In genomic region chr10:6068006-6068405, GRCh38 we compare ENCODE assay signal across 12 cellular contexts. TPM values are rescaled to one million over a fixed set of nuclear protein-coding genes. Genes with fewer than 3 reads are reported as not detected.
DNase-seq lines count a peak whose midpoint lies in the region.
"Had no signal": no experiment of that assay in that cellular context is flagged by ENCODE, and none has a peak within 500 bp of the region (broad histone marks: within the 10 kb centered on the region; RNA-seq: fewer than 3 reads in every experiment).

No MANE protein-coding gene starts in this region.

- H3K27ac Mint-ChIP-seq in IgD-negative memory B cell = peak overlapping the region; percentile 76 to 99 (median 96)

- peak; percentile 51 for DNase-seq in activated CD8-positive, alpha-beta memory T cell treated with anti-CD3 and anti-CD28 coated beads for 24 hours
- no peak for DNase-seq in activated CD8-positive, alpha-beta memory T cell treated with anti-CD3 and anti-CD28 coated beads, Interleukin-2, amount 50 U/mL, for 4 hours
- DNase-seq in activated T-cell treated with anti-CD3 and anti-CD28 coated beads, Interleukin-2, amount 50 U/mL, for 48 hours = peak; percentile 19 to 29
- DNase-seq in posterior vena cava (ENCODE audit: low spot score) (peak; percentile 32), putamen (ENCODE audit: low spot score) (no peak), iPS-NIHi11 (ENCODE audit: low spot score) (no peak), medulla oblongata (ENCODE audit: extremely low spot score) (no peak)
- DNase-seq: gastrocnemius medialis; IMR-90; stimulated activated CD4-positive, alpha-beta T cell treated with anti-CD3 and anti-CD28 coated beads, Interleukin-12 subunit alpha, Interleukin-12 subunit beta, amount 100 ng/mL, for 4 hours had no signal

- peaks cover 53 to 74% (median 64%) of the 10 kb centered on the region in 3 donors for H3K4me1 Mint-ChIP-seq in IgD-negative memory B cell

- H3K4me3 Mint-ChIP-seq in IgD-negative memory B cell = peak overlapping the region in 3 of 4 donors; percentile 46 to 94 (median 86)

- peaks cover 2% of the 10 kb centered on the region for H3K27me3 Mint-ChIP-seq in IgD-negative memory B cell

- intact Hi-C loops in posterior vena cava (cut with DNase I) = no loop called here

- H3K36me3 Mint-ChIP-seq in IgD-negative memory B cell = no peaks in the 10 kb centered on the region

- peaks cover 0 to 4% (median 0%) of the 10 kb centered on the region in 3 donors for H3K9me3 Mint-ChIP-seq in IgD-negative memory B cell

RNA-seq across cellular contexts. Expression of gene IL2RA, which starts 5.8 kb away (rescaled TPM):
- 27.2 TPM for polyA plus RNA-seq in IgD-negative memory B cell
- 1 to 10 TPM in 1 of 2 donors, under 1 TPM in 1; 0.81 to 6.4 TPM for total RNA-seq in posterior vena cava
- total RNA-seq: IMR-90, vagina had no signal
- polyA plus RNA-seq: IMR-90 had no signal

RNA-seq across cellular contexts. Expression of gene RBM17, which starts 20.8 kb away (rescaled TPM):
- polyA plus RNA-seq in IgD-negative memory B cell = 118 TPM
- total RNA-seq in posterior vena cava = 10 to 100 TPM; 58.9 to 68.3 TPM

Comparison
In these comparisons a context has a peak if more than half of its experiments do, and no peak if none do; other contexts are left out.
1. DNase-seq: peak in activated CD8-positive, alpha-beta memory T cell treated with anti-CD3 and anti-CD28 coated beads for 24 hours (single experiment), activated T-cell treated with anti-CD3 and anti-CD28 coated beads, Interleukin-2, amount 50 U/mL, for 48 hours (2 of 2) and posterior vena cava (single experiment); none in activated CD8-positive, alpha-beta memory T cell treated with anti-CD3 and anti-CD28 coated beads, Interleukin-2, amount 50 U/mL, for 4 hours (single experiment), putamen (single experiment), iPS-NIHi11 (single experiment) and medulla oblongata (single experiment).